Comparison of ENCODE assay signal across 8 cellular contexts in the genomic region with DNA sequence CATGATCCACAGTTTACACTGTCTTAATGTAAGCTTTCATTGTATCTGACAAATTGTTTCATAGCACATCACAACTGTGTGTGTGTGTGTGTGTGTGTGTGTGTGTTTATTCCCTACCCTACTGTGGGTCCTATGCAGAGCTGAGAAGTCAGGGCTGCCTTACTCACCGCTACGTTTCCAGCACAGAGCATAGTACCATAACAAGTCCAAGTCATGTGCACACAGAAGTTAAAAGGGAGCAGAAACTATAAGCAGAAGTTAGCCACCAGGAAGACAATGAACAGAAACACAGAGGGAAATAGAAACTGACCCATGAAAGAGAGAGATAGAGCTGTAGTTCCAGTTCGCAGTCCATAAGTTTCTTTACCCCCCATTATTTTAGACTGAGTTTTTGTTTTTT. TPM values are rescaled to one million over a fixed set of nuclear protein-coding genes. Genes with fewer than 3 reads are reported as not detected.
DNase-seq lines count a peak whose midpoint lies in the region; ATAC-seq and TF ChIP-seq lines count a peak whose summit lies in the region.

No MANE protein-coding gene starts in this region.

- no peak overlapping the region for H3K4me3 ChIP-seq in endodermal cell (ENCODE audit: low read length)

- H3K27ac ChIP-seq in endodermal cell (ENCODE audit: low read depth, low read length) = no peak overlapping the region

- H3K9ac ChIP-seq in endodermal cell (ENCODE audit: extremely low read depth, low read length, poor library complexity, severe bottlenecking) = no peak overlapping the region

- peaks cover 32% of the 10 kb centered on the region for H3K4me1 Mint-ChIP-seq in activated naive CD8-positive, alpha-beta T cell treated with anti-CD3 and anti-CD28 coated beads for 36 hours
- peaks cover 21 to 27% (median 23%) of the 10 kb centered on the region in 3 donors for H3K4me1 Mint-ChIP-seq in T-cell
- H3K4me1 Mint-ChIP-seq in natural killer cell treated with Interleukin-12 subunit alpha and Interleukin-12 subunit beta and Interleukin-15 and Interleukin-18, amount 100 ng/mL, for 72 hours (ENCODE audit: low read depth in 2 of 2) = peaks cover 10 to 20% of the 10 kb centered on the region in 2 donors
- no peaks in the 10 kb centered on the region for H3K4me1 Mint-ChIP-seq in endodermal cell

- H3K36me3 ChIP-seq in endodermal cell (ENCODE audit: control insufficient read depth, insufficient read depth, low read length) = no peaks in the 10 kb centered on the region

- H3K9me3 ChIP-seq in endodermal cell (ENCODE audit: control insufficient read depth, low read length) = no peaks in the 10 kb centered on the region

- CTCF ChIA-PET in T-cell (lab: Charles Lee) = interaction anchor here (0.6 kb wide), 2 partner anchors 10 to 379 kb away, joined by 3 to 4 read pairs; no protein-coding TSS in a partner anchor

- DNase-seq in CD1c-positive myeloid dendritic cell (ENCODE audit: extremely low spot score) (peak; percentile 38), T-cell (no peak), endodermal cell (no peak)
- no peak for DNase-seq in activated naive CD8-positive, alpha-beta T cell treated with anti-CD3 and anti-CD28 coated beads for 36 hours
- DNase-seq in natural killer cell treated with Interleukin-12 subunit alpha and Interleukin-12 subunit beta and Interleukin-15 and Interleukin-18, amount 100 ng/mL, for 72 hours (ENCODE audit: low spot score) = no peak

- no peak overlapping the region for H3K4me3 Mint-ChIP-seq in activated naive CD8-positive, alpha-beta T cell treated with anti-CD3 and anti-CD28 coated beads for 36 hours
- H3K4me3 Mint-ChIP-seq in T-cell (no peak overlapping the region), endodermal cell (no peak overlapping the region)
- no peak overlapping the region for H3K4me3 Mint-ChIP-seq in natural killer cell treated with Interleukin-12 subunit alpha and Interleukin-12 subunit beta and Interleukin-15 and Interleukin-18, amount 100 ng/mL, for 72 hours

- TF ChIP-seq CTCF in endodermal cell (conservative IDR thresholded peaks at IDR 0.05) = no peak

- POLR2A ChIA-PET in T-cell (lab: Charles Lee) = interaction anchor here in 1 of 2 donors (0.6 kb wide), 1 partner anchor 14 kb away, joined by 6 read pairs; no protein-coding TSS in a partner anchor

- peak overlapping the region; percentile 3 for H3K27ac Mint-ChIP-seq in activated naive CD8-positive, alpha-beta T cell treated with anti-CD3 and anti-CD28 coated beads for 36 hours
- peak overlapping the region in 1 of 2 donors; percentile 35 for H3K27ac Mint-ChIP-seq in T-cell
- no peak overlapping the region for H3K27ac Mint-ChIP-seq in natural killer cell treated with Interleukin-12 subunit alpha and Interleukin-12 subunit beta and Interleukin-15 and Interleukin-18, amount 100 ng/mL, for 72 hours
- no peak overlapping the region for H3K27ac Mint-ChIP-seq in endodermal cell

- WGBS in endodermal cell (ENCODE audit: insufficient coverage in 1 of 2, insufficient read length in 1 of 2), 2 experiments = 93% methylated on average over 2 of the region's 3 CpGs; no CpG with 5 or more reads in 1 of the 2 experiments

- no peaks in the 10 kb centered on the region for H3K27me3 ChIP-seq in endodermal cell (ENCODE audit: control insufficient read depth, insufficient read depth, low read length, poor library complexity, severe bottlenecking)

- H3K27me3 Mint-ChIP-seq in activated naive CD8-positive, alpha-beta T cell treated with anti-CD3 and anti-CD28 coated beads for 36 hours = no peaks in the 10 kb centered on the region
- H3K27me3 Mint-ChIP-seq in T-cell = no peaks in the 10 kb centered on the region
- no peaks in the 10 kb centered on the region for H3K27me3 Mint-ChIP-seq in natural killer cell treated with Interleukin-12 subunit alpha and Interleukin-12 subunit beta and Interleukin-15 and Interleukin-18, amount 100 ng/mL, for 72 hours
- H3K27me3 Mint-ChIP-seq in endodermal cell (ENCODE audit: insufficient read depth) = no peaks in the 10 kb centered on the region

- peaks cover 2% of the 10 kb centered on the region for H3K36me3 Mint-ChIP-seq in activated naive CD8-positive, alpha-beta T cell treated with anti-CD3 and anti-CD28 coated beads for 36 hours
- no peaks in the 10 kb centered on the region for H3K36me3 Mint-ChIP-seq in T-cell
- H3K36me3 Mint-ChIP-seq in natural killer cell treated with Interleukin-12 subunit alpha and Interleukin-12 subunit beta and Interleukin-15 and Interleukin-18, amount 100 ng/mL, for 72 hours = no peaks in the 10 kb centered on the region
- H3K36me3 Mint-ChIP-seq in endodermal cell (ENCODE audit: low read depth) = no peaks in the 10 kb centered on the region

- no peaks in the 10 kb centered on the region for H3K9me3 Mint-ChIP-seq in activated naive CD8-positive, alpha-beta T cell treated with anti-CD3 and anti-CD28 coated beads for 36 hours
- H3K9me3 Mint-ChIP-seq in T-cell (no peaks in the 10 kb centered on the region), endodermal cell (no peaks in the 10 kb centered on the region)
- no peaks in the 10 kb centered on the region for H3K9me3 Mint-ChIP-seq in natural killer cell treated with Interleukin-12 subunit alpha and Interleukin-12 subunit beta and Interleukin-15 and Interleukin-18, amount 100 ng/mL, for 72 hours

- no peaks in the 10 kb centered on the region for H3K4me1 ChIP-seq in endodermal cell (ENCODE audit: control insufficient read depth, insufficient read depth, low read length)

- ATAC-seq in GM19395 (IDR thresholded peaks at IDR 0.05; ENCODE audit: unreplicated experiment) (peak; percentile 46), HG03558 (IDR thresholded peaks at IDR 0.05; ENCODE audit: extremely low read depth, unreplicated experiment) (peak; percentile 33), T-cell (replicated peaks in 1 of 4) (no peak), HG02852 (IDR thresholded peaks at IDR 0.05; ENCODE audit: unreplicated experiment) (no peak)
- no peak for ATAC-seq in natural killer cell treated with Interleukin-12 subunit alpha and Interleukin-12 subunit beta and Interleukin-15 and Interleukin-18, amount 100 ng/mL, for 72 hours

RNA-seq across cellular contexts. Expression of gene DMXL1, which starts 38.2 kb away (rescaled TPM):
- total RNA-seq in activated naive CD8-positive, alpha-beta T cell treated with anti-CD3 and anti-CD28 coated beads for 36 hours = 10 to 100 TPM; 22.1 to 25.1 TPM
- total RNA-seq in T-cell = 10 to 100 TPM; 25.8 to 37.2 (median 28.2) TPM
- total RNA-seq in natural killer cell treated with Interleukin-12 subunit alpha and Interleukin-12 subunit beta and Interleukin-15 and Interleukin-18, amount 100 ng/mL, for 72 hours = 10 to 100 TPM; 41.2 to 45.3 TPM
- total RNA-seq in endodermal cell = 10 to 100 TPM; 47.8 to 51.8 TPM
- 18.4 TPM for polyA plus RNA-seq in endodermal cell (2013, experiment 1 of 2)
- 16.8 TPM for polyA plus RNA-seq in endodermal cell (2013, experiment 2 of 2)

RNA-seq across cellular contexts. Expression of gene DTWD2, which starts 44.3 kb away (rescaled TPM):
- 1 to 10 TPM; 5.4 to 5.7 TPM for total RNA-seq in activated naive CD8-positive, alpha-beta T cell treated with anti-CD3 and anti-CD28 coated beads for 36 hours
- total RNA-seq in T-cell = 1 to 10 TPM; 3.0 to 4.4 (median 3.2) TPM
- total RNA-seq in natural killer cell treated with Interleukin-12 subunit alpha and Interleukin-12 subunit beta and Interleukin-15 and Interleukin-18, amount 100 ng/mL, for 72 hours = 1 to 10 TPM; 3.3 to 4.9 TPM
- total RNA-seq in endodermal cell = 10 to 100 TPM; 15.2 to 34.9 TPM
- 6.8 TPM for polyA plus RNA-seq in endodermal cell (2013, experiment 1 of 2)
- polyA plus RNA-seq in endodermal cell (2013, experiment 2 of 2) = 8.5 TPM

Comparison
In these comparisons a context has a peak if more than half of its experiments do, and no peak if none do; other contexts are left out.
1. ATAC-seq: peak in GM19395 (single experiment) and HG03558 (single experiment); none in T-cell (0 of 4), HG02852 (single experiment) and natural killer cell treated with Interleukin-12 subunit alpha and Interleukin-12 subunit beta and Interleukin-15 and Interleukin-18, amount 100 ng/mL, for 72 hours (0 of 2).